In the genomic region with DNA sequence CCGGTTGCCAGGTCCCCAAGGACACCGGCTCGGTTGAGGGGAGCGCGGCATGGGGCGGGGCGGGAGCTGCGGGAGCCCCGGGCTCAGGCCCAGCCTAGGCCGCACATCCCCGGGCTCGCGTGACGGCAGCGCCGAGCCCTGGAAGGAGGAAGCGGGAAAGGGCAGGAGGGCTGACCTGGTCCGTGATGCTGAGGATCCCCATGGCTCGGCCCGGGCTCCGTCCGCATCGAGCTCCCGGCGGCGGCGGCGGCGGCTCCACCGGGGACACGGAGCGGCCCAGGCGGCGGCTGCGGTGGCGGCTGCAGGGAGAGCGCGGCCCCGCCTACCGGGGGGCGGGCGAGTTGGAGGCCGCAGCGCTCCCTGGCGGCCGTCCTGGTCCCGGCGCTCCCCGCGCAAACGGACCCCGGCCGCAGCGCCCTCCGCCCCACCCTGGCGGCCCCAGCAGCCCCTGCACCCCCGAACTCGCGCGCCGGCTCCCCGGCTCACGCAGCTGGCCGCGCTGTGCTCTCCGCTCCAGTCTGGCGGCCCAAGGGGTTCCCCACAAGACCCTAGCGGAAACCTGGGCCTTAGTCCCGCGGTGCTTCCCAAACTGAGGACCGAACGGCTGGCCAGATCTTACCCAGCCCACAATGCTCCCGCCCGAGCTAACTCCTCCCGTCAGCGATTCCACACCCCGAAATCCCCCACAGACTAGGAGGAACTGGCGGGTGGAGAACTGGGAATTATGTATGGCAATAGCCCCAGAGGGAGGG, we compare ENCODE assay signal across 8 cellular contexts.
DNase-seq lines count a peak whose midpoint lies in the region; ATAC-seq and TF ChIP-seq lines count a peak whose summit lies in the region.

A gene (minus strand): TSS at position 317 of the 752 bp plus-strand sequence. CDS start 115 bp downstream, at position 202.

- H3K27me3 ChIP-seq in layer of hippocampus (ENCODE audit: control insufficient read depth, insufficient read depth, low read length), result no peaks in the 10 kb centered on the region

- TF ChIP-seq CTCF in AG10803 (conservative IDR thresholded peaks at IDR 0.05; ENCODE audit: low read length) (peak; percentile 41; the same call in 1 of the 2 replicates), choroid plexus epithelial cell (conservative IDR thresholded peaks at IDR 0.05; ENCODE audit: low read depth, low read length) (peak; percentile 44)

- H3K4me3 ChIP-seq in AG10803 (ENCODE audit: low read length), result peak within 1 kb of the TSS; percentile 90
- peak within 1 kb of the TSS; percentile 84 for H3K4me3 ChIP-seq in choroid plexus epithelial cell (ENCODE audit: low read depth, low read length)

- H3K27ac ChIP-seq in layer of hippocampus (ENCODE audit: low read depth, low read length), result peak within 1 kb of the TSS; percentile 94

- peak; percentile 83 for DNase-seq in AG10803 (ENCODE audit: low read depth)
- peak; percentile 77 for DNase-seq in NCI-H2227 (lab: John Stamatoyannopoulos, UW; ENCODE audit: unreplicated experiment)
- DNase-seq in activated CD4-positive, alpha-beta T cell treated with anti-CD3 and anti-CD28 coated beads for 24 hours (ENCODE audit: low read depth in 2 of 2), result peak; percentile 69 to 74
- DNase-seq in choroid plexus epithelial cell (ENCODE audit: low read depth), result peak; percentile 67
- peak; percentile 50 to 73 (median 64) for DNase-seq in stimulated activated CD4-positive, alpha-beta T cell treated with anti-CD3 and anti-CD28 coated beads, Interleukin-1b, Interleukin-23, amount 100 ng/mL, for 24 hours (ENCODE audit: low read depth in 4 of 4, low spot score in 1 of 4)

- peak; percentile 58 for ATAC-seq in GM18873 (IDR thresholded peaks at IDR 0.05; ENCODE audit: low FRiP score, unreplicated experiment)
- peak; percentile 86 for ATAC-seq in HG03108 (IDR thresholded peaks at IDR 0.05; ENCODE audit: unreplicated experiment)

Comparison
In these comparisons a context has a peak if more than half of its experiments do, and no peak if none do; other contexts are left out.
1. Peak in every context shown above with its lines: DNase-seq, ATAC-seq, H3K4me3 ChIP-seq and H3K27ac ChIP-seq.